Comparison of ENCODE assay signal across 9 cellular contexts in genomic region chr17:38286501-38287091, GRCh38. TPM values are rescaled to one million over a fixed set of nuclear protein-coding genes. Genes with fewer than 3 reads are reported as not detected.
DNase-seq lines count a peak whose midpoint lies in the region; ATAC-seq and TF ChIP-seq lines count a peak whose summit lies in the region.
"Not testable (repeated sequence)": the region's sequence is repeated elsewhere in the genome, so short reads cannot be mapped to it uniquely, and the experiment has no call there.
"Had no signal": no experiment of that assay in that cellular context is flagged by ENCODE, and none has a peak within 500 bp of the region (broad histone marks: within the 10 kb centered on the region; RNA-seq: fewer than 3 reads in every experiment).

No MANE protein-coding gene starts in this region.

- H3K14ac ChIP-seq in mesenchymal stem cell (ENCODE audit: low read length in 2 of 2) = not testable (repeated sequence)

- ATAC-seq in GM21723 (IDR thresholded peaks at IDR 0.05; ENCODE audit: unreplicated experiment) = peak; percentile 67

- not testable (repeated sequence) for H3K9me3 Mint-ChIP-seq in activated naive CD8-positive, alpha-beta T cell treated with anti-CD3 and anti-CD28 coated beads for 36 hours

- H2AFZ ChIP-seq in Loucy (ENCODE audit: low read length) = peak overlapping the region; percentile 93
- not testable (repeated sequence) for H2AFZ ChIP-seq in mesenchymal stem cell (ENCODE audit: low read depth, low read length)

- not testable (repeated sequence) for H3K4ac ChIP-seq in mesenchymal stem cell (ENCODE audit: low read depth in 1 of 2, low read length in 2 of 2)

- H2BK12ac ChIP-seq in mesenchymal stem cell (ENCODE audit: low read length in 2 of 2) = peak overlapping the region in 1 of 2 experiments; percentile 15

- 9% methylated on average over 4 of the region's 11 CpGs for WGBS in mesenchymal stem cell

- DNase-seq in CD1c-positive myeloid dendritic cell (ENCODE audit: extremely low spot score) (peak; percentile 37), SW480 (ENCODE audit: low spot score) (peak; percentile 78), fibroblast of mammary gland (ENCODE audit: low read depth) (peak; percentile 61), mesenchymal stem cell (peak; percentile 86)
- peak; percentile 20 for DNase-seq in activated naive CD8-positive, alpha-beta T cell treated with anti-CD3 and anti-CD28 coated beads for 36 hours
- peak in 2 of 3 donors; percentile 16 to 21 for DNase-seq in stimulated activated CD4-positive, alpha-beta T cell treated with anti-CD3 and anti-CD28 coated beads, Interleukin-12 subunit alpha, Interleukin-12 subunit beta, amount 100 ng/mL, for 48 hours (ENCODE audit: low read depth in 2 of 3, low spot score in 1 of 3)

- not testable (repeated sequence) for H4K20me1 ChIP-seq in Loucy (ENCODE audit: insufficient read depth, low read length, poor library complexity, severe bottlenecking)

- not testable (repeated sequence) for H3K4me3 Mint-ChIP-seq in activated naive CD8-positive, alpha-beta T cell treated with anti-CD3 and anti-CD28 coated beads for 36 hours

- not testable (repeated sequence) for H3K27me3 Mint-ChIP-seq in activated naive CD8-positive, alpha-beta T cell treated with anti-CD3 and anti-CD28 coated beads for 36 hours

- peak overlapping the region; percentile 83 for H3K27ac ChIP-seq in mesenchymal stem cell (ENCODE audit: low read length, poor library complexity, severe bottlenecking)

- not testable (repeated sequence) for H3K4me1 Mint-ChIP-seq in activated naive CD8-positive, alpha-beta T cell treated with anti-CD3 and anti-CD28 coated beads for 36 hours

- H2BK5ac ChIP-seq in mesenchymal stem cell (ENCODE audit: low read depth, low read length, poor library complexity, severe bottlenecking) = not testable (repeated sequence)

- H3K9me3 ChIP-seq in Loucy (ENCODE audit: insufficient read depth, low read depth, low read length); mesenchymal stem cell (ENCODE audit: control insufficient read depth, low read length): not testable (repeated sequence)

- not testable (repeated sequence) for H3K36me3 Mint-ChIP-seq in activated naive CD8-positive, alpha-beta T cell treated with anti-CD3 and anti-CD28 coated beads for 36 hours

- H3K4me1 ChIP-seq in Loucy (ENCODE audit: insufficient read depth, low read length, poor library complexity, severe bottlenecking); mesenchymal stem cell (ENCODE audit: control insufficient read depth, insufficient read depth, low read depth, low read length): not testable (repeated sequence)

- H4K8ac ChIP-seq in mesenchymal stem cell (ENCODE audit: low read length) = not testable (repeated sequence)

- H3K27me3 ChIP-seq in Loucy (ENCODE audit: insufficient read depth, low read length, poor library complexity, severe bottlenecking); mesenchymal stem cell (ENCODE audit: control insufficient read depth in 1 of 2, insufficient read depth in 1 of 2, low read length in 2 of 2): not testable (repeated sequence)

- H3K4me3 ChIP-seq in Loucy (ENCODE audit: low read length, poor library complexity, severe bottlenecking) = peak overlapping the region; percentile 56
- H3K4me3 ChIP-seq in fibroblast of mammary gland (ENCODE audit: control insufficient read depth, low read depth, low read length) = not testable (repeated sequence)
- peak overlapping the region in 1 of 2 experiments; percentile 59 for H3K4me3 ChIP-seq in mesenchymal stem cell (ENCODE audit: insufficient read depth in 1 of 2, low read depth in 1 of 2, low read length in 2 of 2)

- peak overlapping the region; percentile 42 for H3K27ac Mint-ChIP-seq in activated naive CD8-positive, alpha-beta T cell treated with anti-CD3 and anti-CD28 coated beads for 36 hours

- not testable (repeated sequence) for H3K79me1 ChIP-seq in mesenchymal stem cell (replicated peaks; ENCODE audit: low read length, poor library complexity, severe bottlenecking)

- not testable (repeated sequence) for H4K91ac ChIP-seq in mesenchymal stem cell (ENCODE audit: low read length)

- not testable (repeated sequence) for TF ChIP-seq CTCF in Loucy (conservative IDR thresholded peaks at IDR 0.05; ENCODE audit: low read length); fibroblast of mammary gland (conservative IDR thresholded peaks at IDR 0.05; ENCODE audit: control insufficient read depth, insufficient read depth, low read depth, low read length)

- H2BK120ac ChIP-seq in mesenchymal stem cell (ENCODE audit: low read depth, low read length) = not testable (repeated sequence)

- H2AK5ac ChIP-seq in mesenchymal stem cell (ENCODE audit: low read length, severe bottlenecking) = not testable (repeated sequence)

- H3K79me2 ChIP-seq in Loucy (ENCODE audit: insufficient read depth, low read length) = not testable (repeated sequence)

- H3K4me2 ChIP-seq in Loucy (ENCODE audit: low read depth, low read length, poor library complexity, severe bottlenecking) = peak overlapping the region; percentile 76
- not testable (repeated sequence) for H3K4me2 ChIP-seq in mesenchymal stem cell (ENCODE audit: low read length, poor library complexity, severe bottlenecking)

- H3F3A ChIP-seq in Loucy (ENCODE audit: low read depth) = not testable (repeated sequence)

- H3K9ac ChIP-seq in Loucy (ENCODE audit: low read depth, low read length, poor library complexity, severe bottlenecking) (peak overlapping the region; percentile 59), mesenchymal stem cell (ENCODE audit: low read length) (peak overlapping the region; percentile 60)

- not testable (repeated sequence) for H3K23ac ChIP-seq in mesenchymal stem cell (ENCODE audit: low read length in 2 of 2)

- H3K9me2 ChIP-seq in Loucy (replicated peaks; ENCODE audit: low read depth, low read length) = not testable (repeated sequence)

- H3K18ac ChIP-seq in mesenchymal stem cell (ENCODE audit: low read depth in 1 of 2, low read length in 2 of 2) = peak overlapping the region; percentile 48 to 75

- not testable (repeated sequence) for H2BK15ac ChIP-seq in mesenchymal stem cell (ENCODE audit: low read depth, poor library complexity, severe bottlenecking)

- not testable (repeated sequence) for H3K36me3 ChIP-seq in Loucy (ENCODE audit: insufficient read depth, low read length); mesenchymal stem cell (ENCODE audit: control insufficient read depth in 1 of 2, insufficient read depth in 2 of 2, low read depth in 1 of 2, low read length in 2 of 2)

RNA-seq across cellular contexts. Expression of gene MRPL45, which starts 10.4 kb away (rescaled TPM):
- 10 to 100 TPM; 69.7 to 70.8 TPM for total RNA-seq in activated naive CD8-positive, alpha-beta T cell treated with anti-CD3 and anti-CD28 coated beads for 36 hours
- polyA plus RNA-seq in mesenchymal stem cell (2013, experiment 1 of 2) = 39.8 TPM
- 40.2 TPM for polyA plus RNA-seq in mesenchymal stem cell (2013, experiment 2 of 2)

RNA-seq across cellular contexts. Expression of gene GPR179, which starts 57.2 kb away (rescaled TPM):
- under 1 TPM; 0.23 to 0.34 TPM for total RNA-seq in activated naive CD8-positive, alpha-beta T cell treated with anti-CD3 and anti-CD28 coated beads for 36 hours
- not detected for polyA plus RNA-seq in mesenchymal stem cell (2013, experiment 1 of 2)
- polyA plus RNA-seq in mesenchymal stem cell (2013, experiment 2 of 2) = 0.01 TPM
- polyA plus RNA-seq: immature natural killer cell had no signal

Comparison
In these comparisons a context has a peak if more than half of its experiments do, and no peak if none do; other contexts are left out.
1. DNase-seq: peak in every context shown above with its lines; median percentile 86 in mesenchymal stem cell; 78 in SW480; 61 in fibroblast of mammary gland; 37 in CD1c-positive myeloid dendritic cell; 20 in activated naive CD8-positive, alpha-beta T cell treated with anti-CD3 and anti-CD28 coated beads for 36 hours; 18 in stimulated activated CD4-positive, alpha-beta T cell treated with anti-CD3 and anti-CD28 coated beads, Interleukin-12 subunit alpha, Interleukin-12 subunit beta, amount 100 ng/mL, for 48 hours.